8 cellular contexts compared by ENCODE assay signal in the genomic region with DNA sequence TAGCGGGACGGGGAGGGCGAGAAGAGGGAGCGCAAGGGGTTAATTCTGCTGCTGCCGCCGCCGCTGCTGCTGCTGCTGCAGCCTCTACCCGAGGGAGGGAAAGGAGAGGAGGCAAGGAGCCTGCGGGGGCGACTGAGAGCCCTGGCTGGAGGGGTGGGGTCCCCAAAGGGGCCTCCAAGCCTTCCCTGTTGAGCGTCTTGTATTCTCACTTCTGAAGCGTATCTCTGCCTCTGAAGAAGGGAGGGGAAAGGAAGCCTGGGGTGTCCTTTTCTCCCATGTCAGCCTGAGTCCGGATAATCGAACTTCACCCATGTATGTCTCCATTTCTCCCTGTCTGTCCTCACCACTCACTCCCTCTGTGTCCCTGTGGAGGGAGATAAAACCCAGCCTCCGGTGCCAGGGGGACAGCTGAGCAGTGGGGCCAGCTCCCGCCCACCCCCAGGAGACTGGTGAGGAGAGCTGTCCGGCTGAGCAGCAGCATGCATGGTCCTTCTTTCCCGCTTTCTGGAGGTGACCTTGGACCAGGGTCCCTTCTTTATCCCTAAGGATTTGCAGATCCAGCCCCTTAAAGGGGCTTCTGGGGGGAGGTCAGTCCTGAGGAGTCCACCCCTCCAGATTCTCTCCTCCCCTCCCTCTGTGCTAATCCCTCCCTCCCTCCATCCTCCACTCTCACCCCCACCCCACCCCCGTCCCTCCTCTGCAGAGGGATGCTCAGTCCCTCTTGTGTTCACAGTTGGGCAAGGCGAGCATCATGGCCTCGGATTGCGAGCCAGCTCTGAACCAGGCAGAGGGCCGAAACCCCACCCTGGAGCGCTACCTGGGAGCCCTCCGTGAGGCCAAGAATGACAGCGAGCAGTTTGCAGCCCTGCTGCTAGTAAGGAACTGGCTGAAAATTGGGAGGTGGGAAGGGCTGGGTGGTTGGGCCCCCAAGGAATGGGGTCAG. TPM values are rescaled to one million over a fixed set of nuclear protein-coding genes. Genes with fewer than 3 reads are reported as not detected.
DNase-seq lines count a peak whose midpoint lies in the region; ATAC-seq and TF ChIP-seq lines count a peak whose summit lies in the region.

No MANE protein-coding gene starts in this region.

- CTCF ChIA-PET in CD8-positive, alpha-beta memory T cell (lab: Charles Lee), result interaction anchor here (0.7 to 4.2 kb wide), 4 partner anchors 9 to 157 kb away, joined by 3 to 25 read pairs (median 4); no protein-coding TSS in a partner anchor

- peak in 2 of 5 donors; percentile 30 to 48 for DNase-seq in CD8-positive, alpha-beta memory T cell
- DNase-seq in adrenal gland, result peak in 1 of 7 donors; percentile 32
- DNase-seq in kidney epithelial cell (ENCODE audit: low read depth), result no peak
- DNase-seq in substantia nigra (lab: John Stamatoyannopoulos, UW), result peak in 5 of 49 donors; percentile 6 to 44 (median 28)
- no peak for DNase-seq in epidermal melanocyte (ENCODE audit: insufficient read length, low spot score)
- DNase-seq in ACHN, result no peak

- no peaks in the 10 kb centered on the region for H3K9me3 ChIP-seq in CD8-positive, alpha-beta memory T cell (ENCODE audit: low read length)
- no peaks in the 10 kb centered on the region for H3K9me3 ChIP-seq in adrenal gland (replicated peaks in 1 of 3)

- H3K27me3 Mint-ChIP-seq in CD8-positive, alpha-beta memory T cell, result no peaks in the 10 kb centered on the region

- intact Hi-C loops in adrenal gland (cut with DNase I), result loop anchor here in 1 of 2 donors (5.0 kb wide), 1 partner anchor 106 kb away; no protein-coding TSS in a partner anchor

- H3K9me3 Mint-ChIP-seq in CD8-positive, alpha-beta memory T cell, result no peaks in the 10 kb centered on the region

- peak overlapping the region; percentile 94 to 100 (median 97) for H3K4me3 Mint-ChIP-seq in CD8-positive, alpha-beta memory T cell

- TF ChIP-seq CTCF in adrenal gland (IDR thresholded peaks at IDR 0.05) (peak in 1 of 6 experiments; percentile 10), kidney epithelial cell (IDR thresholded peaks at IDR 0.05; ENCODE audit: insufficient read depth, low read length, poor library complexity, severe bottlenecking) (no peak)

- POLR2A ChIA-PET in CD8-positive, alpha-beta memory T cell (lab: Charles Lee), result no interaction called here

- no peak for TF ChIP-seq POLR2A in adrenal gland (IDR thresholded peaks at IDR 0.05)

- H3K27me3 ChIP-seq in CD8-positive, alpha-beta memory T cell (ENCODE audit: insufficient read depth, low read length, poor library complexity, severe bottlenecking), result no peaks in the 10 kb centered on the region
- no peaks in the 10 kb centered on the region for H3K27me3 ChIP-seq in adrenal gland
- no peaks in the 10 kb centered on the region for H3K27me3 ChIP-seq in kidney epithelial cell (ENCODE audit: control insufficient read depth, insufficient read depth, low read length)

- peak overlapping the region; percentile 71 for H3K4me3 ChIP-seq in CD8-positive, alpha-beta memory T cell (ENCODE audit: low read length)
- H3K4me3 ChIP-seq in adrenal gland, result peak overlapping the region; percentile 25 to 94 (median 74)
- H3K4me3 ChIP-seq in kidney epithelial cell (ENCODE audit: low read depth, low read length), result peak overlapping the region; percentile 80

- WGBS in adrenal gland, 4 donors, result 18 to 33% (median 27%) methylated on average over 13 to 26 of the region's 26 CpGs

- ATAC-seq in GM18873 (IDR thresholded peaks at IDR 0.05; ENCODE audit: low FRiP score, unreplicated experiment), result no peak

- no peak for TF ChIP-seq EP300 in Ishikawa (IDR thresholded peaks at IDR 0.05; ENCODE audit: borderline replicate concordance)

- in situ Hi-C loops in ACHN (cut with HindIII; ENCODE audit: low pct_ligation_motif_present, low pct_unique_long_range_greater_than_20kb, low sequenced_read_pairs), result no loop called here

- H3K4me1 Mint-ChIP-seq in CD8-positive, alpha-beta memory T cell, result peaks cover 46 to 73% (median 63%) of the 10 kb centered on the region in 3 donors

- peak overlapping the region; percentile 83 for H3K27ac ChIP-seq in CD8-positive, alpha-beta memory T cell (ENCODE audit: low read depth, low read length)
- peak overlapping the region in 4 of 5 donors; percentile 89 to 99 (median 96) for H3K27ac ChIP-seq in adrenal gland
- peak overlapping the region; percentile 99 for H3K27ac ChIP-seq in substantia nigra (ENCODE audit: low read depth, low read length, poor library complexity, severe bottlenecking)

- peaks cover 2% of the 10 kb centered on the region for H3K36me3 ChIP-seq in CD8-positive, alpha-beta memory T cell (ENCODE audit: insufficient read depth, low read length)
- H3K36me3 ChIP-seq in adrenal gland (replicated peaks in 1 of 2) (peaks cover 0 to 17% of the 10 kb centered on the region in 2 donors), kidney epithelial cell (ENCODE audit: control insufficient read depth, insufficient read depth, low read length) (no peaks in the 10 kb centered on the region)

- H3K4me1 ChIP-seq in CD8-positive, alpha-beta memory T cell (ENCODE audit: insufficient read depth, low read length), result peaks cover 30% of the 10 kb centered on the region
- peaks cover 28 to 55% of the 10 kb centered on the region in 2 donors for H3K4me1 ChIP-seq in adrenal gland (replicated peaks in 1 of 2)

- peaks cover 0 to 47% (median 1%) of the 10 kb centered on the region in 3 donors for H3K36me3 Mint-ChIP-seq in CD8-positive, alpha-beta memory T cell

- no peak for TF ChIP-seq RAD21 in Ishikawa (IDR thresholded peaks at IDR 0.05; ENCODE audit: low read depth)

- H3K27ac Mint-ChIP-seq in CD8-positive, alpha-beta memory T cell, result peak overlapping the region; percentile 91 to 99 (median 96)

TF ChIP-seq in Ishikawa, 13 proteins besides CTCF, POLR2A, EP300 and RAD21:
- TF ChIP-seq TAF1 (IDR thresholded peaks at IDR 0.05; ENCODE audit: low read depth), result no peak
- no peak for TF ChIP-seq USF1 (IDR thresholded peaks at IDR 0.05)
- TF ChIP-seq NFIC (IDR thresholded peaks at IDR 0.05), result no peak
- 0 out of 2 replicates have a peak, but pooled peaks have one; percentile 10 for TF ChIP-seq ZBTB7A (IDR thresholded peaks at IDR 0.05; ENCODE audit: low read depth)

RNA-seq across cellular contexts. Expression of gene NCDN, which starts 1.0 kb away (rescaled TPM):
- total RNA-seq in CD8-positive, alpha-beta memory T cell, result 10 to 100 TPM; 49.0 to 50.4 TPM
- 15.7 TPM for polyA plus RNA-seq in CD8-positive, alpha-beta memory T cell
- total RNA-seq in adrenal gland (10 to 100 TPM; 38.0 to 49.3 (median 44.5) TPM), kidney epithelial cell (24.5 and 30.0 TPM in 2 replicates)
- 10 to 100 TPM; 12.0 to 28.7 (median 18.3) TPM for polyA plus RNA-seq in adrenal gland

RNA-seq across cellular contexts. Expression of gene KIAA0319L, which starts 1.4 kb away (rescaled TPM):
- total RNA-seq in CD8-positive, alpha-beta memory T cell, result 10 to 100 TPM; 28.5 to 30.4 TPM
- polyA plus RNA-seq in CD8-positive, alpha-beta memory T cell, result 29.3 TPM
- total RNA-seq in adrenal gland, result 100 to 1,000 TPM in 3 of 8 donors, 10 to 100 TPM in 5; 53.8 to 278 (median 91.0) TPM
- 10 to 100 TPM; 26.5 to 60.1 (median 29.2) TPM for polyA plus RNA-seq in adrenal gland
- 60.5 and 76.7 TPM in 2 replicates for total RNA-seq in kidney epithelial cell

RNA-seq across cellular contexts. Expression of gene TFAP2E, which starts 14.5 kb away (rescaled TPM):
- 1 to 10 TPM in 1 of 2 experiments, under 1 TPM in 1; 0.69 to 1.0 TPM for total RNA-seq in CD8-positive, alpha-beta memory T cell
- 0.41 TPM for polyA plus RNA-seq in CD8-positive, alpha-beta memory T cell
- total RNA-seq in adrenal gland, result under 1 TPM in 6 of 8 donors, not detected in 2; 0.21 to 0.69 (median 0.46) TPM
- 1 to 10 TPM in 2 of 3 donors, not detected in 1; 1.6 to 2.1 TPM for polyA plus RNA-seq in adrenal gland
- total RNA-seq in kidney epithelial cell, result 0.67 and 0.75 TPM in 2 replicates
